In genomic region chr1:235328271-235329138, GRCh38 we compare ENCODE assay signal across 8 cellular contexts. TPM values are rescaled to one million over a fixed set of nuclear protein-coding genes. Genes with fewer than 3 reads are reported as not detected.
DNase-seq lines count a peak whose midpoint lies in the region; ATAC-seq, FAIRE-seq and TF ChIP-seq lines count a peak whose summit lies in the region.

GGPS1 (plus strand) TSS chr1:235328570; CDS start chr1:235335265, 6,695 bp downstream.

- H3K27ac Mint-ChIP-seq in T-helper 2 cell treated with Interferon-gamma antibody and Interleukin-4, amounts not matched to agents 5 μg/mL and 100 μg/mL, for 36 hours, result no peak within 1 kb of the TSS

- intact Hi-C loops in ascending aorta (cut with DNase I) (loop anchor here (1.0 to 10.0 kb wide), 7 partner anchors 39 to 744 kb away; partner anchors contain the start of genes B3GALNT2, RBM34, TBCE and TOMM20), right cardiac atrium (cut with DNase I) (loop anchor here in 1 of 4 donors (10.0 kb wide), 1 partner anchor 54 kb away; no protein-coding TSS in a partner anchor)

- peaks cover 40% of the 10 kb centered on the region for H3K4me1 Mint-ChIP-seq in T-helper 2 cell treated with Interferon-gamma antibody and Interleukin-4, amounts not matched to agents 5 μg/mL and 100 μg/mL, for 36 hours (ENCODE audit: low read depth)

- H3K4me1 ChIP-seq in ascending aorta (peaks cover 9 to 43% of the 10 kb centered on the region in 2 donors), right cardiac atrium (ENCODE audit: control insufficient read depth, insufficient read depth, low read length) (no peaks in the 10 kb centered on the region)

- H3K27ac ChIP-seq in ascending aorta (peak within 1 kb of the TSS; percentile 95 to 100), right cardiac atrium (ENCODE audit: low read length) (peak within 1 kb of the TSS; percentile 98)

- DNase-seq in NCI-H1930 (lab: John Stamatoyannopoulos, UW) (peak; percentile 100), ascending aorta (ENCODE audit: low spot score in 2 of 2) (peak; percentile 93 to 99), right cardiac atrium (peak; percentile 97 to 99 (median 99)), pulmonary artery endothelial cell (ENCODE audit: low read depth, low spot score) (peak; percentile 99), urothelium cell line (ENCODE audit: low spot score) (peak; percentile 95)
- peak; percentile 96 for DNase-seq in T-helper 2 cell treated with Interferon-gamma antibody and Interleukin-4, amounts not matched to agents 5 μg/mL and 100 μg/mL, for 36 hours (ENCODE audit: low spot score)

- H3K27me3 Mint-ChIP-seq in T-helper 2 cell treated with Interferon-gamma antibody and Interleukin-4, amounts not matched to agents 5 μg/mL and 100 μg/mL, for 36 hours (ENCODE audit: low read depth), result no peaks in the 10 kb centered on the region

- peaks cover 33% of the 10 kb centered on the region for H3K36me3 Mint-ChIP-seq in T-helper 2 cell treated with Interferon-gamma antibody and Interleukin-4, amounts not matched to agents 5 μg/mL and 100 μg/mL, for 36 hours (ENCODE audit: low read depth)

- H3K27me3 ChIP-seq in ascending aorta (no peaks in the 10 kb centered on the region), right cardiac atrium (ENCODE audit: control insufficient read depth, insufficient read depth) (no peaks in the 10 kb centered on the region)

- no peaks in the 10 kb centered on the region for H3K9me3 ChIP-seq in ascending aorta
- H3K9me3 ChIP-seq in right cardiac atrium (ENCODE audit: control insufficient read depth, low read length), result no peaks in the 10 kb centered on the region

- no peak for TF ChIP-seq CTCF in ascending aorta (IDR thresholded peaks at IDR 0.05)

- TF ChIP-seq POLR2A in GM18505 (IDR thresholded peaks at IDR 0.05; ENCODE audit: borderline replicate concordance, extremely low read depth, insufficient read depth, insufficient read length), result peak; percentile 79

- peak within 1 kb of the TSS; percentile 66 to 98 for H3K4me3 ChIP-seq in ascending aorta
- peak within 1 kb of the TSS; percentile 97 for H3K4me3 ChIP-seq in right cardiac atrium (ENCODE audit: low read length)

- under 1% methylated on average over 54 of the region's 54 CpGs for WGBS in right cardiac atrium

- ATAC-seq in GM18505 (IDR thresholded peaks at IDR 0.05; ENCODE audit: unreplicated experiment), result peak; percentile 54
- ATAC-seq in HG02973 (IDR thresholded peaks at IDR 0.05; ENCODE audit: unreplicated experiment), result peak; percentile 60
- peak; percentile 96 for ATAC-seq in right cardiac atrium

- no peaks in the 10 kb centered on the region for H3K36me3 ChIP-seq in ascending aorta

- no peak within 1 kb of the TSS for H3K4me3 Mint-ChIP-seq in T-helper 2 cell treated with Interferon-gamma antibody and Interleukin-4, amounts not matched to agents 5 μg/mL and 100 μg/mL, for 36 hours

- H3K9me3 Mint-ChIP-seq in T-helper 2 cell treated with Interferon-gamma antibody and Interleukin-4, amounts not matched to agents 5 μg/mL and 100 μg/mL, for 36 hours, result no peaks in the 10 kb centered on the region

- FAIRE-seq in urothelium cell line (lab: Jason Lieb, UNC), result peak; percentile 58

RNA-seq across cellular contexts. Expression of gene GGPS1, which starts in this region (rescaled TPM):
- total RNA-seq in ascending aorta, result 7.2 TPM
- 10 to 100 TPM; 29.7 to 33.5 (median 31.0) TPM for total RNA-seq in right cardiac atrium
- 22.0 TPM for polyA plus RNA-seq in right cardiac atrium
- 28.4 and 28.7 TPM in 2 replicates for total RNA-seq in pulmonary artery endothelial cell

Comparison
In these comparisons a context has a peak if more than half of its experiments do, and no peak if none do; other contexts are left out.
1. Peak in every context shown above with its lines: DNase-seq, ATAC-seq, H3K4me3 ChIP-seq and H3K27ac ChIP-seq.